Comparison of ENCODE assay signal across 9 cellular contexts in genomic region chr11:45147871-45148270, GRCh38. TPM values are rescaled to one million over a fixed set of nuclear protein-coding genes. Genes with fewer than 3 reads are reported as not detected.
A peak's percentile ranks its signal among the peaks of the same experiment; 100 is the strongest.
DNase-seq lines count a peak whose midpoint lies in the region; ATAC-seq and TF ChIP-seq lines count a peak whose summit lies in the region.
"Had no signal": no experiment of that assay in that cellular context is flagged by ENCODE, and none has a peak within 500 bp of the region (broad histone marks: within the 10 kb centered on the region; RNA-seq: fewer than 3 reads in every experiment).

No MANE protein-coding gene starts in this region.

- 42 to 47% methylated on average over 6 of the region's 6 CpGs for WGBS in lung, 2 donors
- WGBS in transverse colon (ENCODE audit: low coverage in 1 of 2), 2 donors, result 41 to 42% methylated on average over 5 to 6 of the region's 6 CpGs

- DNase-seq in activated T-cell treated with anti-CD3 and anti-CD28 coated beads, Interleukin-2, amount 50 U/mL, for 4 hours, result no peak
- DNase-seq in activated T-cell treated with anti-CD3 and anti-CD28 coated beads, Interleukin-2, amount 50 U/mL, for 1 hour, result no peak
- peak; percentile 26 for DNase-seq in lung (ENCODE audit: low spot score)
- no peak for DNase-seq in transverse colon
- no peak for DNase-seq in NCI-H2029 (lab: John Stamatoyannopoulos, UW)
- DNase-seq: NCI-H1417 treated with DMSO at 0.1 percent for 48 hours had no signal

- no peaks in the 10 kb centered on the region for H3K36me3 Mint-ChIP-seq in activated T-cell treated with anti-CD3 and anti-CD28 coated beads, Interleukin-2, amount 50 U/mL, for 4 hours (ENCODE audit: insufficient read depth)
- peaks cover 20% of the 10 kb centered on the region for H3K36me3 Mint-ChIP-seq in brain

- no peak for TF ChIP-seq CTCF in brain (conservative IDR thresholded peaks at IDR 0.05)
- no peak for TF ChIP-seq CTCF in lung (IDR thresholded peaks at IDR 0.05; ENCODE audit: control extremely low read depth, extremely low read depth)
- TF ChIP-seq CTCF in transverse colon (IDR thresholded peaks at IDR 0.05), result no peak

- peaks cover 25% of the 10 kb centered on the region for H3K4me1 Mint-ChIP-seq in activated T-cell treated with anti-CD3 and anti-CD28 coated beads, Interleukin-2, amount 50 U/mL, for 4 hours (ENCODE audit: low read depth)
- H3K4me1 Mint-ChIP-seq in brain, result peaks cover 42% of the 10 kb centered on the region

- H3K9me3 ChIP-seq in lung (ENCODE audit: control insufficient read depth in 2 of 2, insufficient read depth in 1 of 2, low read length in 1 of 2), result no peaks in the 10 kb centered on the region
- no peaks in the 10 kb centered on the region for H3K9me3 ChIP-seq in transverse colon

- peaks cover 4% of the 10 kb centered on the region for H3K27me3 Mint-ChIP-seq in activated T-cell treated with anti-CD3 and anti-CD28 coated beads, Interleukin-2, amount 50 U/mL, for 4 hours (ENCODE audit: low read depth)
- peaks cover 25% of the 10 kb centered on the region for H3K27me3 Mint-ChIP-seq in brain

- peak overlapping the region; percentile 85 for H3K4me3 Mint-ChIP-seq in activated T-cell treated with anti-CD3 and anti-CD28 coated beads, Interleukin-2, amount 50 U/mL, for 4 hours
- H3K4me3 Mint-ChIP-seq in brain, result peak overlapping the region; percentile 94 to 97 (median 96)

- no peaks in the 10 kb centered on the region for H3K27me3 ChIP-seq in lung (ENCODE audit: control insufficient read depth, insufficient read depth)
- H3K27me3 ChIP-seq in transverse colon, result no peaks in the 10 kb centered on the region

- H3K9me3 Mint-ChIP-seq in activated T-cell treated with anti-CD3 and anti-CD28 coated beads, Interleukin-2, amount 50 U/mL, for 4 hours, result no peaks in the 10 kb centered on the region
- peaks cover 0 to 8% (median 3%) of the 10 kb centered on the region in 5 experiments for H3K9me3 Mint-ChIP-seq in brain

- ATAC-seq in activated T-cell treated with anti-CD3 and anti-CD28 coated beads, Interleukin-2, amount 50 U/mL, for 4 hours, result no peak
- ATAC-seq in lung (ENCODE audit: insufficient read depth, low FRiP score) (no peak), HG03095 (IDR thresholded peaks at IDR 0.05; ENCODE audit: unreplicated experiment) (no peak), GM18498 (IDR thresholded peaks at IDR 0.05; ENCODE audit: unreplicated experiment) (no peak)

- no peaks in the 10 kb centered on the region for H3K36me3 ChIP-seq in lung (ENCODE audit: control insufficient read depth in 2 of 2, insufficient read depth in 2 of 2, low read length in 2 of 2)
- H3K36me3 ChIP-seq in transverse colon, result no peaks in the 10 kb centered on the region

- TF ChIP-seq POLR2A in transverse colon (IDR thresholded peaks at IDR 0.05), result no peak

- H3K27ac ChIP-seq in lung (ENCODE audit: low read depth in 1 of 2, low read length in 1 of 2) (peak overlapping the region in 1 of 2 donors; percentile 91), transverse colon (peak overlapping the region; percentile 95 to 99 (median 99))

- peak overlapping the region; percentile 96 to 97 (median 97) for H3K27ac Mint-ChIP-seq in brain

- no peak for TF ChIP-seq EP300 in transverse colon (IDR thresholded peaks at IDR 0.05; ENCODE audit: low read depth)

- in situ Hi-C loops in transverse colon (cut with MboI; ENCODE audit: low pct_ligation_motif_present in 1 of 4, low pct_unique_long_range_greater_than_20kb in 1 of 4, low sequenced_read_pairs in 3 of 4), result no loop called here

- intact Hi-C loops in transverse colon (cut with DNase I; ENCODE audit: low total_unique reads), result loop anchor here (5.0 kb wide), 2 partner anchors 409 to 1159 kb away; no protein-coding TSS in a partner anchor

- H3K4me3 ChIP-seq in lung, result peak overlapping the region; percentile 70
- H3K4me3 ChIP-seq in transverse colon, result peak overlapping the region; percentile 38 to 70 (median 54)

- H3K4me1 ChIP-seq in lung (ENCODE audit: control insufficient read depth in 2 of 2, insufficient read depth in 2 of 2, low read length in 2 of 2), result peaks cover 4 to 16% of the 10 kb centered on the region in 2 donors
- peaks cover 8 to 24% (median 18%) of the 10 kb centered on the region in 4 donors for H3K4me1 ChIP-seq in transverse colon

RNA-seq across cellular contexts. Expression of gene PRDM11, which starts 1.4 kb away (rescaled TPM):
- total RNA-seq in activated T-cell treated with anti-CD3 and anti-CD28 coated beads, Interleukin-2, amount 50 U/mL, for 4 hours, result 1 to 10 TPM; 6.0 to 8.5 (median 6.8) TPM
- polyA plus RNA-seq in brain (ENCODE audit: insufficient read depth, low read depth, low replicate concordance), result 4.2 TPM
- 10 to 100 TPM; 22.5 to 35.1 TPM for total RNA-seq in lung
- 1 to 10 TPM; 3.7 to 5.7 TPM for polyA plus RNA-seq in lung
- 10 to 100 TPM in 1 of 4 donors, 1 to 10 TPM in 3; 5.0 to 11.2 (median 7.9) TPM for total RNA-seq in transverse colon
